11 cellular contexts compared by ENCODE assay signal in the genomic region with DNA sequence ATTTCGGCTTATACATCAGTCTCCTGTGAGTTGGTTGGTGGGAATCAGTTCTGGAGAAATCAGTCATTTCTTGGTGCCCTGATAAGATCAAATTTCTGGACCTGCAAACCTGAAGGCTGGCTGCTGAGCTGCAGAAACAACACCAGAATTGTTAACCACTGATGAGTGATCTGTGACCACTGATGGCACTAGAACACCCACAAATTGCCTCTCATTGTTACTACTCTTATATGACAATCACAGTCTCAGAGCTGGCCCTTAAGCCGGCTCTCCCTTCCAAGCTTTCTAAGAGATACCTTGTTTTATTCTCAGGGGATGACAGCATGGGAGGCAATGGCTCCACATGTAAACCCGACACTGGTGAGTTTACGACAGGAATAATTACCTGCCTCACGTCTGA. TPM values are rescaled to one million over a fixed set of nuclear protein-coding genes. Genes with fewer than 3 reads are reported as not detected.
A peak's percentile ranks its signal among the peaks of the same experiment; 100 is the strongest.
DNase-seq lines count a peak whose midpoint lies in the region; ATAC-seq and TF ChIP-seq lines count a peak whose summit lies in the region.
"Had no signal": no experiment of that assay in that cellular context is flagged by ENCODE, and none has a peak within 500 bp of the region (broad histone marks: within the 10 kb centered on the region; RNA-seq: fewer than 3 reads in every experiment).

No MANE protein-coding gene starts in this region.

- H3K79me2 ChIP-seq in GM23338 (replicated peaks; ENCODE audit: insufficient read depth) = no peaks in the 10 kb centered on the region

- H3K4me2 ChIP-seq in GM23338 = no peak overlapping the region

- H3K27me3 ChIP-seq in GM23338 (ENCODE audit: insufficient read depth) (no peaks in the 10 kb centered on the region), gastrocnemius medialis (no peaks in the 10 kb centered on the region)
- H3K27me3 ChIP-seq: uterus had no signal

- H3K36me3 ChIP-seq in GM23338 (ENCODE audit: insufficient read depth) = no peaks in the 10 kb centered on the region
- H3K36me3 ChIP-seq in gastrocnemius medialis = peaks cover 0 to 43% of the 10 kb centered on the region in 2 donors
- H3K36me3 ChIP-seq: uterus had no signal

- no peaks in the 10 kb centered on the region for H3K9me3 ChIP-seq in gastrocnemius medialis
- H3K9me3 ChIP-seq: uterus had no signal

- H3K4me3 ChIP-seq in GM23338 = no peak overlapping the region
- H3K4me3 ChIP-seq in gastrocnemius medialis = no peak overlapping the region
- H3K4me3 ChIP-seq: uterus had no signal

- POLR2A ChIA-PET in activated CD4-positive, alpha-beta T cell treated with anti-CD3 and anti-CD28 coated beads, Interleukin-2, amount 10 ng/mL, durations not matched to agents 7 days and 5 days (lab: Charles Lee) = interaction anchor here (1.8 kb wide), 1 partner anchor 32 kb away, joined by 4 read pairs; no protein-coding TSS in a partner anchor

- in situ Hi-C loops in gastrocnemius medialis (cut with MboI; ENCODE audit: low sequenced_read_pairs in 4 of 4) = no loop called here

- peak overlapping the region; percentile 93 for H3K27ac Mint-ChIP-seq in activated CD4-positive, alpha-beta T cell treated with anti-CD3 and anti-CD28 coated beads, Interleukin-2, amount 10 ng/mL, durations not matched to agents 7 days and 5 days
- peak overlapping the region; percentile 62 for H3K27ac Mint-ChIP-seq in activated naive CD8-positive, alpha-beta T cell treated with anti-CD3 and anti-CD28 coated beads, Interleukin-2, amount 50 U/mL, for 24 hours
- no peak overlapping the region for H3K27ac Mint-ChIP-seq in GM23338

- peaks cover 62% of the 10 kb centered on the region for H3K4me1 Mint-ChIP-seq in activated CD4-positive, alpha-beta T cell treated with anti-CD3 and anti-CD28 coated beads, Interleukin-2, amount 10 ng/mL, durations not matched to agents 7 days and 5 days
- H3K4me1 Mint-ChIP-seq in activated naive CD8-positive, alpha-beta T cell treated with anti-CD3 and anti-CD28 coated beads, Interleukin-2, amount 50 U/mL, for 24 hours = peaks cover 63% of the 10 kb centered on the region
- no peaks in the 10 kb centered on the region for H3K4me1 Mint-ChIP-seq in GM23338

- H3K27ac ChIP-seq in GM23338 (ENCODE audit: low read depth) (no peak overlapping the region), gastrocnemius medialis (peak overlapping the region in 1 of 4 donors; percentile 6)

- intact Hi-C loops in gastrocnemius medialis (cut with DNase I; ENCODE audit: low total_unique reads) = no loop called here

- TF ChIP-seq CTCF in GM23338 (conservative IDR thresholded peaks at IDR 0.05; ENCODE audit: low read depth in 2 of 2) = no peak
- TF ChIP-seq CTCF in gastrocnemius medialis (IDR thresholded peaks at IDR 0.05 in 4 of 5, conservative IDR thresholded peaks at IDR 0.05 in 1 of 5) = no peak

- no peak for TF ChIP-seq POLR2A in gastrocnemius medialis (IDR thresholded peaks at IDR 0.05)

- H3K4me3 Mint-ChIP-seq in activated CD4-positive, alpha-beta T cell treated with anti-CD3 and anti-CD28 coated beads, Interleukin-2, amount 10 ng/mL, durations not matched to agents 7 days and 5 days = peak overlapping the region; percentile 82
- H3K4me3 Mint-ChIP-seq in activated naive CD8-positive, alpha-beta T cell treated with anti-CD3 and anti-CD28 coated beads, Interleukin-2, amount 50 U/mL, for 24 hours = peak overlapping the region; percentile 77
- no peak overlapping the region for H3K4me3 Mint-ChIP-seq in GM23338

- H3K9me2 ChIP-seq in GM23338 (ENCODE audit: insufficient read depth) = no peaks in the 10 kb centered on the region

- peaks cover 5% of the 10 kb centered on the region for H3K9me3 Mint-ChIP-seq in activated CD4-positive, alpha-beta T cell treated with anti-CD3 and anti-CD28 coated beads, Interleukin-2, amount 10 ng/mL, durations not matched to agents 7 days and 5 days
- H3K9me3 Mint-ChIP-seq in activated naive CD8-positive, alpha-beta T cell treated with anti-CD3 and anti-CD28 coated beads, Interleukin-2, amount 50 U/mL, for 24 hours = peaks cover 3% of the 10 kb centered on the region
- H3K9me3 Mint-ChIP-seq in GM23338 = no peaks in the 10 kb centered on the region

- CTCF ChIA-PET in activated CD4-positive, alpha-beta T cell treated with anti-CD3 and anti-CD28 coated beads, Interleukin-2, amount 10 ng/mL, durations not matched to agents 7 days and 5 days (lab: Charles Lee) = interaction anchor here (0.9 to 2.5 kb wide), 6 partner anchors 8 to 279 kb away, joined by 3 to 9 read pairs (median 4); no protein-coding TSS in a partner anchor

- peaks cover 42% of the 10 kb centered on the region for H3K36me3 Mint-ChIP-seq in activated CD4-positive, alpha-beta T cell treated with anti-CD3 and anti-CD28 coated beads, Interleukin-2, amount 10 ng/mL, durations not matched to agents 7 days and 5 days (ENCODE audit: low read depth)
- H3K36me3 Mint-ChIP-seq in activated naive CD8-positive, alpha-beta T cell treated with anti-CD3 and anti-CD28 coated beads, Interleukin-2, amount 50 U/mL, for 24 hours (ENCODE audit: low read depth) = peaks cover 14% of the 10 kb centered on the region
- no peaks in the 10 kb centered on the region for H3K36me3 Mint-ChIP-seq in GM23338 (ENCODE audit: low read depth)

- ATAC-seq in HG03565 (IDR thresholded peaks at IDR 0.05; ENCODE audit: unreplicated experiment) (peak; percentile 59), GM23338 (no peak), gastrocnemius medialis (no peak)
- ATAC-seq in activated naive CD8-positive, alpha-beta T cell treated with anti-CD3 and anti-CD28 coated beads, Interleukin-2, amount 50 U/mL, for 24 hours = peak; percentile 78

- DNase-seq in activated CD4-positive, alpha-beta T cell treated with anti-CD3 and anti-CD28 coated beads, Interleukin-2, amount 10 ng/mL, durations not matched to agents 7 days and 5 days = peak; percentile 42
- no peak for DNase-seq in activated CD4-positive, alpha-beta T cell treated with anti-CD3 and anti-CD28 coated beads, Interleukin-2, amount 50 U/mL, for 4 hours
- peak; percentile 23 for DNase-seq in activated naive CD8-positive, alpha-beta T cell treated with anti-CD3 and anti-CD28 coated beads, Interleukin-2, amount 50 U/mL, for 24 hours
- peak; percentile 25 to 49 for DNase-seq in stimulated activated CD8-positive, alpha-beta memory T cell treated with anti-CD3 and anti-CD28 coated beads, Interleukin-7, amount 100 ng/mL, for 48 hours (ENCODE audit: extremely low read depth in 1 of 2, low read depth in 1 of 2)
- DNase-seq in GM23338 (ENCODE audit: low spot score) (no peak), gastrocnemius medialis (no peak), foreskin melanocyte (no peak)
- DNase-seq: midbrain, OCI-M1, uterus had no signal

- peaks cover 3% of the 10 kb centered on the region for H3K27me3 Mint-ChIP-seq in activated CD4-positive, alpha-beta T cell treated with anti-CD3 and anti-CD28 coated beads, Interleukin-2, amount 10 ng/mL, durations not matched to agents 7 days and 5 days
- no peaks in the 10 kb centered on the region for H3K27me3 Mint-ChIP-seq in activated naive CD8-positive, alpha-beta T cell treated with anti-CD3 and anti-CD28 coated beads, Interleukin-2, amount 50 U/mL, for 24 hours
- H3K27me3 Mint-ChIP-seq in GM23338 (ENCODE audit: insufficient read depth, low read depth, poor library complexity) = no peaks in the 10 kb centered on the region

- H2AFZ ChIP-seq in GM23338 = no peak overlapping the region

- no peaks in the 10 kb centered on the region for H4K20me1 ChIP-seq in GM23338 (replicated peaks; ENCODE audit: insufficient read depth)

- H3K4me1 ChIP-seq in GM23338 (ENCODE audit: insufficient read depth) (no peaks in the 10 kb centered on the region), gastrocnemius medialis (peaks cover 0 to 4% of the 10 kb centered on the region in 2 donors)
- H3K4me1 ChIP-seq: uterus had no signal

- no peaks in the 10 kb centered on the region for H3F3A ChIP-seq in GM23338 (replicated peaks; ENCODE audit: low read depth)

TF ChIP-seq in GM23338, 12 proteins besides CTCF, POLR2A, EP300 and RAD21 (continues in another document):
- no peak for TF ChIP-seq JUNB (IDR thresholded peaks at IDR 0.05; ENCODE audit: unreplicated experiment)

RNA-seq across cellular contexts. Expression of gene C1orf162, which starts 1.9 kb away (rescaled TPM):
- total RNA-seq in activated CD4-positive, alpha-beta T cell treated with anti-CD3 and anti-CD28 coated beads, Interleukin-2, amount 10 ng/mL, durations not matched to agents 7 days and 5 days = 10 to 100 TPM; 34.5 to 49.8 TPM
- 0.16 and 0.69 TPM in 2 replicates for total RNA-seq in GM23338 (2014; rRNA removed; shearing (Covaris generic))
- polyA plus RNA-seq in GM23338 (2016; fragmentation: Nextera tagmentation; extraction: Ambion mirVana) = 0.28 and 0.47 TPM in 2 replicates
- total RNA-seq in gastrocnemius medialis = 1 to 10 TPM; 1.9 to 7.8 (median 6.9) TPM

RNA-seq across cellular contexts. Expression of gene ATP5PB, which starts 26.4 kb away (rescaled TPM):
- total RNA-seq in activated CD4-positive, alpha-beta T cell treated with anti-CD3 and anti-CD28 coated beads, Interleukin-2, amount 10 ng/mL, durations not matched to agents 7 days and 5 days = 100 to 1,000 TPM; 321 to 348 TPM
- total RNA-seq in GM23338 (2014; rRNA removed; shearing (Covaris generic)) = 272 and 300 TPM in 2 replicates
- 260 and 279 TPM in 2 replicates for polyA plus RNA-seq in GM23338 (2016; fragmentation: Nextera tagmentation; extraction: Ambion mirVana)
- 100 to 1,000 TPM; 232 to 350 (median 266) TPM for total RNA-seq in gastrocnemius medialis

RNA-seq across cellular contexts. Expression of gene WDR77, which starts 26.6 kb away (rescaled TPM):
- total RNA-seq in activated CD4-positive, alpha-beta T cell treated with anti-CD3 and anti-CD28 coated beads, Interleukin-2, amount 10 ng/mL, durations not matched to agents 7 days and 5 days = 10 to 100 TPM; 46.1 to 48.6 TPM
- total RNA-seq in GM23338 (2014; rRNA removed; shearing (Covaris generic)) = 111 and 117 TPM in 2 replicates
- 75.0 and 85.9 TPM in 2 replicates for polyA plus RNA-seq in GM23338 (2016; fragmentation: Nextera tagmentation; extraction: Ambion mirVana)
- total RNA-seq in gastrocnemius medialis = 10 to 100 TPM; 53.3 to 59.2 (median 56.7) TPM

RNA-seq across cellular contexts. Expression of gene ADORA3, which starts 27.7 kb away (rescaled TPM):
- under 1 TPM; 0.15 TPM for total RNA-seq in activated CD4-positive, alpha-beta T cell treated with anti-CD3 and anti-CD28 coated beads, Interleukin-2, amount 10 ng/mL, durations not matched to agents 7 days and 5 days
- total RNA-seq in GM23338 (2014; rRNA removed; shearing (Covaris generic)) = not detected in 2 replicates
- not detected in 2 replicates for polyA plus RNA-seq in GM23338 (2016; fragmentation: Nextera tagmentation; extraction: Ambion mirVana)
- total RNA-seq in gastrocnemius medialis = 1 to 10 TPM; 1.0 to 4.1 (median 2.1) TPM

RNA-seq across cellular contexts. Expression of gene TMIGD3, which starts 27.7 kb away (rescaled TPM):
- total RNA-seq in activated CD4-positive, alpha-beta T cell treated with anti-CD3 and anti-CD28 coated beads, Interleukin-2, amount 10 ng/mL, durations not matched to agents 7 days and 5 days = not detected
- total RNA-seq in GM23338 (2014; rRNA removed; shearing (Covaris generic)) = not detected in 2 replicates
- polyA plus RNA-seq in GM23338 (2016; fragmentation: Nextera tagmentation; extraction: Ambion mirVana) = not detected in 2 replicates
- total RNA-seq in gastrocnemius medialis = under 1 TPM in 3 of 4 donors, not detected in 1; 0.51 to 0.67 (median 0.55) TPM

Comparison
In these comparisons a context has a peak if more than half of its experiments do, and no peak if none do; other contexts are left out.
1. DNase-seq: peak in activated CD4-positive, alpha-beta T cell treated with anti-CD3 and anti-CD28 coated beads, Interleukin-2, amount 10 ng/mL, durations not matched to agents 7 days and 5 days (single experiment), activated naive CD8-positive, alpha-beta T cell treated with anti-CD3 and anti-CD28 coated beads, Interleukin-2, amount 50 U/mL, for 24 hours (single experiment) and stimulated activated CD8-positive, alpha-beta memory T cell treated with anti-CD3 and anti-CD28 coated beads, Interleukin-7, amount 100 ng/mL, for 48 hours (2 of 2); none in activated CD4-positive, alpha-beta T cell treated with anti-CD3 and anti-CD28 coated beads, Interleukin-2, amount 50 U/mL, for 4 hours (0 of 2), GM23338 (single experiment), gastrocnemius medialis (0 of 2) and foreskin melanocyte (single experiment).
2. ATAC-seq: peak in HG03565 (single experiment) and activated naive CD8-positive, alpha-beta T cell treated with anti-CD3 and anti-CD28 coated beads, Interleukin-2, amount 50 U/mL, for 24 hours (single experiment); none in GM23338 (single experiment) and gastrocnemius medialis (0 of 2).
3. RNA of gene C1orf162, which starts 1.9 kb away (total RNA-seq): 34.5 to 49.8 TPM in activated CD4-positive, alpha-beta T cell treated with anti-CD3 and anti-CD28 coated beads, Interleukin-2, amount 10 ng/mL, durations not matched to agents 7 days and 5 days; 1.9 to 7.8 TPM in gastrocnemius medialis and 0.16 to 0.69 TPM in GM23338; every median in the first group is over 4 times any median in the second.